In the genomic region with DNA sequence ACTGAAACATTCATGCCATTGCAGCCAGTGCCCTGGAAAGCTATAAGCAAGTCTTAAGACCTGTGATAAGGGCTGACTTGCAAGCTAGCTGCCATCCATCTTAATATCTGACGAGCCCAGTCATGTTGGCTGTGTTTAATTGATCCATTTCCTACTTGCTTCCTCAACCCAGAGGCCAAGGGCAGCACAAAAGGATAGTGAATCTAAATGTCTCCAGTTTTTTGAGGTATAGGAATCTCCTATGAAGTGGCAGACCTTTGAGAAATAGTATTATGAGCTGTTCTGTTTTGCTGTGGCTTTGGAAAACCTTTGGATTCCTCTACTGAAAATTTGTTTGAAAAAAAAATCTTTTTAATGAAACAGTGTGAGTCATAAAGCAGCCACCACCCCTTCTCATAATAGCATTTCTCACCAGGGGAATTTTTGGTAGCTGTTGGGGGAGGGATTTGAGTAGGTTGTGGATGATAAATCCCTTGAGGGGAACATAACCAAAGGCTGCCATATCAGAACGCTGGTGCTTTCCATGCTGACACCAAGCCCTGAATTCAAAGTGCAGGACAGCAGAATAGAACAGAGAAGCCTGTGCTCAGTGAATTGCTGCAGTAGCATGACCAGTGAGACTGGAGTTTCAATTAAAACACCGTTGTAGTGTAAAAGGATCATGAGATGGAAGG, we compare ENCODE assay signal across 8 cellular contexts. TPM values are rescaled to one million over a fixed set of nuclear protein-coding genes. Genes with fewer than 3 reads are reported as not detected.
DNase-seq lines count a peak whose midpoint lies in the region; ATAC-seq and TF ChIP-seq lines count a peak whose summit lies in the region.

No MANE protein-coding gene starts in this region.

- no peak overlapping the region for H3K4me3 ChIP-seq in muscle layer of colon (ENCODE audit: low read depth in 1 of 2, low read length in 2 of 2)
- H3K4me3 ChIP-seq in tibial artery: peak overlapping the region in 1 of 2 donors; percentile 4

- H3K27ac ChIP-seq in cingulate gyrus (ENCODE audit: low read depth, low read length) (peak overlapping the region; percentile 75), muscle layer of colon (ENCODE audit: low read depth, low read length) (peak overlapping the region; percentile 45), tibial artery (peak overlapping the region; percentile 75 to 77)

- TF ChIP-seq CTCF in tibial artery (IDR thresholded peaks at IDR 0.05): no peak

- H3K36me3 Mint-ChIP-seq in T-helper 1 cell treated with Interleukin-12 subunit alpha and Interleukin-12 subunit beta and Interleukin-4 antibody, amounts not matched to agents 30 μg/mL and 1 μg/mL, for 36 hours (ENCODE audit: low read depth): peaks cover 27% of the 10 kb centered on the region

- ATAC-seq in Right ventricle myocardium inferior: peak; percentile 68
- peak; percentile 52 for ATAC-seq in HG03039 (IDR thresholded peaks at IDR 0.05; ENCODE audit: unreplicated experiment)

- H3K27ac Mint-ChIP-seq in T-helper 1 cell treated with Interleukin-12 subunit alpha and Interleukin-12 subunit beta and Interleukin-4 antibody, amounts not matched to agents 30 μg/mL and 1 μg/mL, for 36 hours: peak overlapping the region; percentile 97

- H3K4me1 ChIP-seq in muscle layer of colon (ENCODE audit: insufficient read depth, low read length): peaks cover 26% of the 10 kb centered on the region
- peaks cover 0 to 42% (median 31%) of the 10 kb centered on the region in 4 donors for H3K4me1 ChIP-seq in tibial artery

- H3K27me3 ChIP-seq in muscle layer of colon (ENCODE audit: control insufficient read depth in 1 of 2, insufficient read depth in 2 of 2, low read length in 2 of 2) (no peaks in the 10 kb centered on the region), tibial artery (no peaks in the 10 kb centered on the region)

- peaks cover 55% of the 10 kb centered on the region for H3K4me1 Mint-ChIP-seq in T-helper 1 cell treated with Interleukin-12 subunit alpha and Interleukin-12 subunit beta and Interleukin-4 antibody, amounts not matched to agents 30 μg/mL and 1 μg/mL, for 36 hours (ENCODE audit: low read depth)

- no peak overlapping the region for H3K9ac ChIP-seq in muscle layer of colon (ENCODE audit: low read length)

- H3K36me3 ChIP-seq in muscle layer of colon (ENCODE audit: insufficient read depth, low read length) (no peaks in the 10 kb centered on the region), tibial artery (no peaks in the 10 kb centered on the region)

- peak overlapping the region; percentile 82 for H3K4me3 Mint-ChIP-seq in T-helper 1 cell treated with Interleukin-12 subunit alpha and Interleukin-12 subunit beta and Interleukin-4 antibody, amounts not matched to agents 30 μg/mL and 1 μg/mL, for 36 hours

- no peaks in the 10 kb centered on the region for H3K9me3 ChIP-seq in muscle layer of colon (ENCODE audit: low read length)
- no peaks in the 10 kb centered on the region for H3K9me3 ChIP-seq in tibial artery

- peaks cover 3% of the 10 kb centered on the region for H3K9me3 Mint-ChIP-seq in T-helper 1 cell treated with Interleukin-12 subunit alpha and Interleukin-12 subunit beta and Interleukin-4 antibody, amounts not matched to agents 30 μg/mL and 1 μg/mL, for 36 hours

- no peaks in the 10 kb centered on the region for H3K27me3 Mint-ChIP-seq in T-helper 1 cell treated with Interleukin-12 subunit alpha and Interleukin-12 subunit beta and Interleukin-4 antibody, amounts not matched to agents 30 μg/mL and 1 μg/mL, for 36 hours (ENCODE audit: low read depth)

- intact Hi-C loops in Right ventricle myocardium inferior (cut with DNase I): no loop called here
- intact Hi-C loops in cardiac septum (cut with DNase I): no loop called here
- intact Hi-C loops in tibial artery (cut with DNase I; ENCODE audit: low total_unique reads): no loop called here

- DNase-seq in Right ventricle myocardium inferior (ENCODE audit: missing footprints) (no peak), cardiac septum (ENCODE audit: low spot score) (no peak), tibial artery (peak in 1 of 2 donors; percentile 61), GOT3 (lab: John Stamatoyannopoulos, UW) (no peak)

RNA-seq across cellular contexts. Expression of gene ZNRF1, which starts 12.9 kb away (rescaled TPM):
- 27.2 TPM for total RNA-seq in Right ventricle myocardium inferior
- 31.3 TPM for total RNA-seq in cardiac septum

RNA-seq across cellular contexts. Expression of gene WDR59, which starts 26.8 kb away (rescaled TPM):
- total RNA-seq in Right ventricle myocardium inferior: 47.8 TPM
- total RNA-seq in cardiac septum: 48.8 TPM
